ENCODE assay signal across 27 cellular contexts in genomic region chr19:44942067-44942571, GRCh38. TPM values are rescaled to one million over a fixed set of nuclear protein-coding genes. Genes with fewer than 3 reads are reported as not detected.
DNase-seq lines count a peak whose midpoint lies in the region; ATAC-seq, FAIRE-seq and TF ChIP-seq lines count a peak whose summit lies in the region.
"Had no signal": no experiment of that assay in that cellular context is flagged by ENCODE, and none has a peak within 500 bp of the region (broad histone marks: within the 10 kb centered on the region; RNA-seq: fewer than 3 reads in every experiment).

APOC4 (plus strand) TSS chr19:44942237; CDS start chr19:44942278, 41 bp downstream.

- H2BK5ac ChIP-seq in H9 (ENCODE audit: insufficient read length, low read length): no peak within 1 kb of the TSS

- H3K23ac ChIP-seq in H9 (ENCODE audit: insufficient read length, low read depth, low read length): no peak within 1 kb of the TSS

- no CpG with 5 or more reads among the region's 14 CpGs for WGBS in H9 (ENCODE audit: extremely low coverage, insufficient read length, low lambda C conversion rate)
- WGBS in K562 (ENCODE audit: insufficient coverage, low coverage, missing lambda C conversion rate): 73% methylated on average over 14 of the region's 14 CpGs
- WGBS in right lobe of liver (ENCODE audit: insufficient coverage, low coverage, low lambda C conversion rate, missing lambda C conversion rate): 41% methylated on average over 6 of the region's 14 CpGs

- H3K4me3 ChIP-seq in K562 (no peak within 1 kb of the TSS), right lobe of liver (peak within 1 kb of the TSS; percentile 42 to 85 (median 78))
- H3K4me3 ChIP-seq: HAP-1 had no signal

- H3T11ph ChIP-seq in H9 (ENCODE audit: low read length): no peak within 1 kb of the TSS

- H3K4me2 ChIP-seq in H9 (ENCODE audit: insufficient read depth, insufficient read length, low read length) (no peak within 1 kb of the TSS), K562 (ENCODE audit: insufficient read depth, low read length) (no peak within 1 kb of the TSS)
- H3K4me2 ChIP-seq: SK-N-SH had no signal

- no peaks in the 10 kb centered on the region for H3K4me1 Mint-ChIP-seq in H9
- H3K4me1 Mint-ChIP-seq in stimulated activated memory B cell treated with anti-CD40 and anti-IgM and Interleukin-4, amounts not matched to agents 10 μg/mL and 1 μg/mL and 100 μg/mL, for 72 hours: peaks cover 33% of the 10 kb centered on the region
- peaks cover 0 to 4% of the 10 kb centered on the region in 2 donors for H3K4me1 Mint-ChIP-seq in effector memory CD8-positive, alpha-beta T cell (ENCODE audit: low read depth in 2 of 2)
- H3K4me1 Mint-ChIP-seq: CD4-positive, alpha-beta memory T cell had no signal

- H4K20me1 ChIP-seq in H9 (ENCODE audit: control insufficient read depth, insufficient read depth, insufficient read length) (no peaks in the 10 kb centered on the region), K562 (replicated peaks; ENCODE audit: control insufficient read depth, insufficient read depth, low read length) (no peaks in the 10 kb centered on the region)

- H3K23me2 ChIP-seq in H9 (ENCODE audit: insufficient read length, low read depth, low read length, poor library complexity, severe bottlenecking): peaks cover 3% of the 10 kb centered on the region

- no peak for TF ChIP-seq CTCF in H9 (conservative IDR thresholded peaks at IDR 0.05)
- no peak for TF ChIP-seq CTCF in K562 (IDR thresholded peaks at IDR 0.05 in 2 of 3, conservative IDR thresholded peaks at IDR 0.05 in 1 of 3; ENCODE audit: insufficient read depth in 2 of 3, low read depth in 1 of 3, low read length in 3 of 3)
- no peak for TF ChIP-seq CTCF in right lobe of liver (IDR thresholded peaks at IDR 0.05)
- no peak for TF ChIP-seq CTCF in omental fat pad (IDR thresholded peaks at IDR 0.05)

- H3K27ac Mint-ChIP-seq in H9: peak within 1 kb of the TSS in 2 of 3 experiments; percentile 69 to 76; a peak in 3 of 7 replicates
- H3K27ac Mint-ChIP-seq in stimulated activated memory B cell treated with anti-CD40 and anti-IgM and Interleukin-4, amounts not matched to agents 10 μg/mL and 1 μg/mL and 100 μg/mL, for 72 hours: no peak within 1 kb of the TSS
- H3K27ac Mint-ChIP-seq in effector memory CD8-positive, alpha-beta T cell: no peak within 1 kb of the TSS
- H3K27ac Mint-ChIP-seq: CD4-positive, alpha-beta memory T cell had no signal

- ATAC-seq in K562 (0 out of 3 replicates have a peak, but pooled peaks have one; percentile 10), right lobe of liver (peak; percentile 60 to 80 (median 68)), Right ventricle myocardium superior (ENCODE audit: poor library complexity) (no peak), omental fat pad (ENCODE audit: low FRiP score) (no peak)
- no peak for ATAC-seq in stimulated activated memory B cell treated with anti-CD40 and anti-IgM and Interleukin-4, amounts not matched to agents 10 μg/mL and 1 μg/mL and 100 μg/mL, for 72 hours
- ATAC-seq in effector memory CD8-positive, alpha-beta T cell (replicated peaks): no peak
- ATAC-seq: PC-3 had no signal

- no peak within 1 kb of the TSS for H4K5ac ChIP-seq in H9 (ENCODE audit: insufficient read length, low read depth, low read length)

- no peak within 1 kb of the TSS for H3K18ac ChIP-seq in H9 (ENCODE audit: insufficient read length, low read depth, low read length)

- TF ChIP-seq POLR2A in K562 (conservative IDR thresholded peaks at IDR 0.05): no peak
- TF ChIP-seq POLR2A in right lobe of liver (IDR thresholded peaks at IDR 0.05): peak; percentile 75

- no TSS peak for BruUV-seq in K562 (replicated peaks; lab: Mats Ljungman, UMichigan)

- no peaks in the 10 kb centered on the region for H3K27me3 ChIP-seq in H9 (ENCODE audit: insufficient read depth, low read length)
- no peaks in the 10 kb centered on the region for H3K27me3 ChIP-seq in K562 (ENCODE audit: control insufficient read depth in 2 of 2, insufficient read depth in 2 of 2, low read length in 2 of 2)
- no peaks in the 10 kb centered on the region for H3K27me3 ChIP-seq in right lobe of liver

- FAIRE-seq in K562 (lab: Jason Lieb, UNC): no peak
- FAIRE-seq: GM18507, GM19239 had no signal

- no peaks in the 10 kb centered on the region for H3K4me1 ChIP-seq in H9 (ENCODE audit: insufficient read depth, low read length)
- peaks cover 15 to 30% of the 10 kb centered on the region in 2 experiments; a peak in 4 of 5 replicates for H3K4me1 ChIP-seq in K562 (replicated peaks in 1 of 2; ENCODE audit: control insufficient read depth in 2 of 2, insufficient read depth in 2 of 2, low read length in 2 of 2)
- H3K4me1 ChIP-seq in right lobe of liver: peaks cover 0 to 19% (median 6%) of the 10 kb centered on the region in 4 donors
- H3K4me1 ChIP-seq: Caco-2, HAP-1 had no signal

- H3K9ac ChIP-seq in H9 (ENCODE audit: extremely low read depth, insufficient read length, low read length): no peak within 1 kb of the TSS
- peak within 1 kb of the TSS in 1 of 2 experiments; percentile 59; a peak in 2 of 4 replicates for H3K9ac ChIP-seq in K562 (ENCODE audit: insufficient read depth in 1 of 2, low read depth in 2 of 2, low read length in 2 of 2)
- H3K9ac ChIP-seq: SK-N-SH had no signal

- H2BK15ac ChIP-seq in H9 (ENCODE audit: low read depth, low read length): no peak within 1 kb of the TSS

- DNase-seq in H9 (no peak), K562 (ENCODE audit: extremely low read depth in 1 of 4, low spot score in 3 of 4) (peak in 3 of 4 experiments; percentile 29 to 42 (median 39)), right lobe of liver (peak; percentile 79 to 94 (median 92)), Right ventricle myocardium superior (no peak), omental fat pad (ENCODE audit: low spot score) (no peak), SHP77 (lab: John Stamatoyannopoulos, UW) (no peak)
- no peak for DNase-seq in effector memory CD8-positive, alpha-beta T cell
- DNase-seq: Caco-2; CD4-positive, alpha-beta memory T cell; DND-41; Kasumi-1; NCI-H1417; NCI-H1694 treated with DMSO at 0.1 percent for 48 hours; NCI-H2081 treated with DMSO at 0.1 percent for 48 hours; NCI-H2171 treated with DMSO at 0.1 percent for 48 hours; NCI-H446; NCI-H526 treated with DMSO at 0.1 percent for 48 hours; PC-3; RPMI8226; SIG-M5; SK-N-SH had no signal

- in situ Hi-C loops in K562 (cut with MboI): no loop called here

- no peaks in the 10 kb centered on the region for H3K36me3 ChIP-seq in K562 (ENCODE audit: control insufficient read depth, insufficient read depth, low read length)
- H3K36me3 ChIP-seq in right lobe of liver: no peaks in the 10 kb centered on the region
- H3K36me3 ChIP-seq: HAP-1 had no signal

- H3K27ac ChIP-seq in H9 (ENCODE audit: insufficient read length, low read depth, low read length) (no peak within 1 kb of the TSS), K562 (ENCODE audit: extremely low read depth, low read depth, low read length) (no peak within 1 kb of the TSS), right lobe of liver (peak within 1 kb of the TSS; percentile 74 to 96 (median 91))

- H3K79me1 ChIP-seq in H9 (ENCODE audit: insufficient read depth, low read depth, low read length, poor library complexity, severe bottlenecking): no peaks in the 10 kb centered on the region

- H4K8ac ChIP-seq in H9 (replicated peaks; ENCODE audit: insufficient read length, low read depth, low read length): no peak within 1 kb of the TSS

- H2BK120ac ChIP-seq in H9 (ENCODE audit: low read depth, low read length, poor library complexity, severe bottlenecking): no peak within 1 kb of the TSS

- H3K9me3 ChIP-seq in H9 (ENCODE audit: control insufficient read depth, low read depth, low read length) (no peaks in the 10 kb centered on the region), K562 (replicated peaks; ENCODE audit: control insufficient read depth, insufficient read depth, low read depth, low read length) (no peaks in the 10 kb centered on the region), right lobe of liver (no peaks in the 10 kb centered on the region)
- H3K9me3 ChIP-seq: Caco-2, HAP-1, SK-N-SH had no signal

- POLR2A ChIA-PET in K562 (lab: Yijun Ruan, JAX): interaction anchor here (0.9 kb wide), 1 partner anchor 13 kb away, joined by 3 read pairs; the partner anchor contains the start of gene CLPTM1

- no peak within 1 kb of the TSS for H3K14ac ChIP-seq in H9 (ENCODE audit: insufficient read depth, low read length)

- H2BK12ac ChIP-seq in H9 (ENCODE audit: insufficient read length, low read depth, low read length): no peak within 1 kb of the TSS

- CTCF ChIA-PET in K562 (lab: Yijun Ruan, JAX; ENCODE audit: low intra/inter-chr PET ratio): no interaction called here

- no peaks in the 10 kb centered on the region for H3K9me3 Mint-ChIP-seq in H9
- H3K9me3 Mint-ChIP-seq in stimulated activated memory B cell treated with anti-CD40 and anti-IgM and Interleukin-4, amounts not matched to agents 10 μg/mL and 1 μg/mL and 100 μg/mL, for 72 hours: no peaks in the 10 kb centered on the region
- H3K9me3 Mint-ChIP-seq in effector memory CD8-positive, alpha-beta T cell: no peaks in the 10 kb centered on the region
- H3K9me3 Mint-ChIP-seq: CD4-positive, alpha-beta memory T cell had no signal

- no peak within 1 kb of the TSS for H4K91ac ChIP-seq in H9 (ENCODE audit: insufficient read length, low read depth, low read length)

- no peak within 1 kb of the TSS for H2AK5ac ChIP-seq in H9 (ENCODE audit: insufficient read length, low read length)

- no peaks in the 10 kb centered on the region for H3K79me2 ChIP-seq in H9 (ENCODE audit: insufficient read depth, low read length)
- no peaks in the 10 kb centered on the region for H3K79me2 ChIP-seq in K562 (ENCODE audit: control insufficient read depth, insufficient read depth, low read length)

- no peak within 1 kb of the TSS for H3K4ac ChIP-seq in H9 (ENCODE audit: low read depth, low read length)

- no peak within 1 kb of the TSS for H2AFZ ChIP-seq in H9 (ENCODE audit: low read length)
- peak within 1 kb of the TSS; percentile 40; the same call in 1 of the 2 replicates for H2AFZ ChIP-seq in K562 (ENCODE audit: low read depth, low read length)

- no peak for TF ChIP-seq RAD21 in K562 (CRISPR knock-in tag; conservative IDR thresholded peaks at IDR 0.05 in 1 of 2, IDR thresholded peaks at IDR 0.05 in 1 of 2)

- intact Hi-C loops in K562 (cut with micrococcal nuclease) (no loop called here), right lobe of liver (cut with DNase I) (no loop called here), Right ventricle myocardium superior (cut with DNase I) (no loop called here)

- H3K9me1 ChIP-seq in K562 (ENCODE audit: control insufficient read depth, insufficient read depth, low read length): no peaks in the 10 kb centered on the region

- H2BK20ac ChIP-seq in H9 (ENCODE audit: low read depth, low read length, poor library complexity, severe bottlenecking): no peak within 1 kb of the TSS

- H3K27me3 Mint-ChIP-seq in H9 (ENCODE audit: low read depth): peaks cover 2% of the 10 kb centered on the region; the same call in 1 of the 2 replicates
- no peaks in the 10 kb centered on the region for H3K27me3 Mint-ChIP-seq in stimulated activated memory B cell treated with anti-CD40 and anti-IgM and Interleukin-4, amounts not matched to agents 10 μg/mL and 1 μg/mL and 100 μg/mL, for 72 hours
- peaks cover 6 to 23% of the 10 kb centered on the region in 2 donors for H3K27me3 Mint-ChIP-seq in effector memory CD8-positive, alpha-beta T cell
- H3K27me3 Mint-ChIP-seq: CD4-positive, alpha-beta memory T cell had no signal

- H3K56ac ChIP-seq in H9 (ENCODE audit: insufficient read length, low read depth, low read length): no peak within 1 kb of the TSS

- no peaks in the 10 kb centered on the region for H3K36me3 Mint-ChIP-seq in H9 (ENCODE audit: insufficient read depth in 1 of 3, low read depth in 3 of 3)
- H3K36me3 Mint-ChIP-seq in stimulated activated memory B cell treated with anti-CD40 and anti-IgM and Interleukin-4, amounts not matched to agents 10 μg/mL and 1 μg/mL and 100 μg/mL, for 72 hours: no peaks in the 10 kb centered on the region
- H3K36me3 Mint-ChIP-seq in effector memory CD8-positive, alpha-beta T cell (ENCODE audit: insufficient read depth): peaks cover 3% of the 10 kb centered on the region
- H3K36me3 Mint-ChIP-seq: CD4-positive, alpha-beta memory T cell had no signal

- no peak for TF ChIP-seq EP300 in K562 (IDR thresholded peaks at IDR 0.05; ENCODE audit: low read length)

- peak within 1 kb of the TSS in 1 of 2 experiments; percentile 3; a peak in 1 of 5 replicates for H3K4me3 Mint-ChIP-seq in H9
- peak within 1 kb of the TSS; percentile 0 for H3K4me3 Mint-ChIP-seq in stimulated activated memory B cell treated with anti-CD40 and anti-IgM and Interleukin-4, amounts not matched to agents 10 μg/mL and 1 μg/mL and 100 μg/mL, for 72 hours
- no peak within 1 kb of the TSS for H3K4me3 Mint-ChIP-seq in effector memory CD8-positive, alpha-beta T cell

RNA-seq across cellular contexts. Expression of gene APOC4, which starts in this region (rescaled TPM):
- total RNA-seq in H9 (2021) (not detected in 2 replicates), K562 (2014; rRNA removed) (not detected in 2 replicates), K562 (2014; rRNA removed; fragmentation: Illumina TruSeq; extraction: Trizol) (not detected in 2 replicates), K562 (2015; rRNA removed; fragmentation: Illumina TruSeq; extraction: Trizol) (not detected in 2 replicates), K562 (2021) (not detected in 2 replicates), right lobe of liver (100 to 1,000 TPM in 5 of 6 experiments, 10 to 100 TPM in 1; 55.6 to 462 (median 203) TPM), Right ventricle myocardium superior (not detected), omental fat pad (not detected)
- not detected in 2 replicates for total RNA-seq in K562 (2011; cell fraction: chromatin; rRNA removed; ENCODE audit: low replicate concordance)
- total RNA-seq in K562 (2011; cell fraction: nucleolus; rRNA removed): not detected in 2 replicates
- total RNA-seq in K562 (2011; cell fraction: nucleoplasm; rRNA removed): not detected in 2 replicates
- polyA plus RNA-seq in K562 (2011; rRNA removed) (not detected in 2 replicates), K562 (2014; fragmentation: Illumina TruSeq; extraction: Trizol) (0.46 TPM in 1 of 2 replicates, not detected in the other), K562 (2014; fragmentation: Nextera tagmentation; extraction: Ambion mirVana) (not detected), K562 (2014; rRNA removed) (not detected in 2 replicates)
- 0.15 TPM in 1 of 2 replicates, not detected in the other for polyA plus RNA-seq in K562 (2011; cell fraction: cytosol; rRNA removed)
- polyA plus RNA-seq in K562 (2011; cell fraction: nucleus; rRNA removed): not detected in 2 replicates
- polyA plus RNA-seq in K562 (2012): not detected in 2 replicates
- polyA minus RNA-seq in K562 (2011; rRNA and poly(A)+ RNA removed): not detected in 2 replicates
- not detected in 2 replicates for polyA minus RNA-seq in K562 (2011; cell fraction: cytosol; rRNA and poly(A)+ RNA removed)
- not detected in 2 replicates for polyA minus RNA-seq in K562 (2011; cell fraction: nucleus; rRNA and poly(A)+ RNA removed)
- total RNA-seq: Caco-2; CD4-positive, alpha-beta memory T cell; MCF 10A; PC-3 had no signal
- polyA plus RNA-seq: BJ; CD4-positive, alpha-beta memory T cell; SK-N-SH had no signal

Comparison
In these comparisons a context has a peak if more than half of its experiments do, and no peak if none do; other contexts are left out.
1. RNA of gene APOC4 (total RNA-seq): 55.6 to 462 TPM in right lobe of liver; not detected in Right ventricle myocardium superior (single experiment), not detected in K562, not detected in H9 and not detected in omental fat pad; every median in the first group is over 10 times any median in the second.
2. Peak in DNase-seq and ATAC-seq in K562; RNA of the gene not detected or under 1 TPM.
3. DNase-seq: peak in right lobe of liver (3 of 3); none in H9 (single experiment), Right ventricle myocardium superior (single experiment), omental fat pad (single experiment), SHP77 (0 of 2) and effector memory CD8-positive, alpha-beta T cell (0 of 3).
4. H3K27ac ChIP-seq: peak in right lobe of liver (3 of 3); none in H9 (single experiment) and K562 (single experiment).
5. H3K27ac Mint-ChIP-seq: peak in H9 (2 of 3); none in stimulated activated memory B cell treated with anti-CD40 and anti-IgM and Interleukin-4, amounts not matched to agents 10 μg/mL and 1 μg/mL and 100 μg/mL, for 72 hours (single experiment) and effector memory CD8-positive, alpha-beta T cell (0 of 2).
6. ATAC-seq: peak in right lobe of liver (4 of 4); none in stimulated activated memory B cell treated with anti-CD40 and anti-IgM and Interleukin-4, amounts not matched to agents 10 μg/mL and 1 μg/mL and 100 μg/mL, for 72 hours (single experiment), Right ventricle myocardium superior (single experiment), omental fat pad (single experiment) and effector memory CD8-positive, alpha-beta T cell (single experiment).